Comparison of ENCODE assay signal across 8 cellular contexts in the genomic region with DNA sequence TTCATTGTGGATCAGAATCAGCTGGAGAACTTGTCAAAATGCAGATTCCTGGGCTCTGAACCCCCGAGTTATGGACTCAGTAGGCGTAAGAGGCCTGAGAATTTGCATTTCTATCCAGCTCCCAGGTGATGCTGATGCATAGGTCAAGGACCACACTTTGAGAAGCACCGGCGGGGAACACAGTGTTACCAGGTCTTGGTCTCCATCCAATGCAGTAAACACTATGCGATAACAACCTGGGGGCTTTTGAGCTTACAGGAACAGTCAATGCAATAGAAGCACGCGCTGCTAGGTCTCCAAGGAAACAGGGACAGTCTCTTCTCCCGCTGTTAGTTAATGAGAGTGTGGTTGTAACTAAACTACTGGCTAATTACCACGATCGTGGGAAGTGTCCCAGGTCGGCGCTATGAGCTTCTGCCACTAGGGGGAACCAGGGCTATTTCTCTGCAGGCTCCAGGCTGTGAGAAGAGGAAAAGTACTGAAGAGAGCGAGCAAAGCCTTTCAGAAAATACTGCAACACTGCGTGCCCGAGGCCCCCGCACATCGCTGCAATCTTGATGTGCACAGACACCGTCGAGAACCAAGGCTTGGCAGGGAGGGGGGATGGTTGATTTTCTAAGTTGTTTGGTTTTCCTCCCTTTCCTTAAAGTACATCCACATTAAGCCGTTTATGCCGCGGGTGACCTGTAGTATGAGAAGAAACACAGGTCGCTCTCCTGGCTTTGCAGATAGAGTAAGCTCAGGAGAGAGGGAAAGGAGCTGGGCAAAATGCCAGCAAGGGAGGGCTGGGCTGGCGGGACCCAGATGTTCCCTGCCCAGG. TPM values are rescaled to one million over a fixed set of nuclear protein-coding genes. Genes with fewer than 3 reads are reported as not detected.
DNase-seq lines count a peak whose midpoint lies in the region; ATAC-seq and TF ChIP-seq lines count a peak whose summit lies in the region.

No MANE protein-coding gene starts in this region.

- CTCF ChIA-PET in Calu3 (lab: Charles Lee): interaction anchor here (0.6 to 1.9 kb wide), 4 partner anchors 9 to 1437 kb away, joined by 3 to 9 read pairs (median 4); no protein-coding TSS in a partner anchor

- no peak overlapping the region for H3K9ac ChIP-seq in SU-DHL-6 (ENCODE audit: low read length)

- no peak for TF ChIP-seq POLR2A in prostate gland (IDR thresholded peaks at IDR 0.05)

- no peaks in the 10 kb centered on the region for H3K4me1 Mint-ChIP-seq in Calu3 (ENCODE audit: low read depth, unreplicated experiment)
- H3K4me1 Mint-ChIP-seq in activated naive CD8-positive, alpha-beta T cell treated with anti-CD3 and anti-CD28 coated beads, Interleukin-2, amount 10 ng/mL, durations not matched to agents 7 days and 5 days: peaks cover 15% of the 10 kb centered on the region

- H3K27ac ChIP-seq in SU-DHL-6 (ENCODE audit: low read depth, low read length): no peak overlapping the region
- H3K27ac ChIP-seq in prostate gland: no peak overlapping the region

- no TSS peak for BruUV-seq in Calu3 (replicated peaks; lab: Mats Ljungman, UMichigan)

- H3K36me3 ChIP-seq in SU-DHL-6 (ENCODE audit: low read length): no peaks in the 10 kb centered on the region
- H3K36me3 ChIP-seq in prostate gland: no peaks in the 10 kb centered on the region

- H2AFZ ChIP-seq in SU-DHL-6 (ENCODE audit: low read depth, low read length, severe bottlenecking): no peak overlapping the region

- no peaks in the 10 kb centered on the region for H4K20me1 ChIP-seq in SU-DHL-6 (ENCODE audit: low read depth, low read length)

- H3K4me3 ChIP-seq in SU-DHL-6 (ENCODE audit: insufficient read depth, low read length, poor library complexity, severe bottlenecking) (no peak overlapping the region), prostate gland (peak overlapping the region in 1 of 2 donors; percentile 10)

- H3K9me3 ChIP-seq in SU-DHL-6 (ENCODE audit: insufficient read depth, low read length) (no peaks in the 10 kb centered on the region), prostate gland (no peaks in the 10 kb centered on the region)

- intact Hi-C loops in Calu3 (cut with micrococcal nuclease; ENCODE audit: unreplicated experiment) (no loop called here), left cardiac atrium (cut with DNase I) (loop anchor here (1.0 to 5.0 kb wide), 3 partner anchors 145 to 225 kb away; no protein-coding TSS in a partner anchor), prostate gland (cut with DNase I) (loop anchor here (5.0 kb wide), 1 partner anchor 225 kb away; no protein-coding TSS in a partner anchor)

- H3K4me1 ChIP-seq in prostate gland (replicated peaks): peaks cover 10% of the 10 kb centered on the region

- ATAC-seq in activated naive CD8-positive, alpha-beta T cell treated with anti-CD3 and anti-CD28 coated beads, Interleukin-2, amount 10 ng/mL, durations not matched to agents 7 days and 5 days (ENCODE audit: low read depth): peak; percentile 88
- ATAC-seq in left cardiac atrium: peak; percentile 81 to 88

- H3K27me3 Mint-ChIP-seq in Calu3 (ENCODE audit: unreplicated experiment): peaks cover 88% of the 10 kb centered on the region
- peaks cover 25% of the 10 kb centered on the region for H3K27me3 Mint-ChIP-seq in activated naive CD8-positive, alpha-beta T cell treated with anti-CD3 and anti-CD28 coated beads, Interleukin-2, amount 10 ng/mL, durations not matched to agents 7 days and 5 days

- H3K79me2 ChIP-seq in SU-DHL-6 (ENCODE audit: insufficient read depth, low read length): no peaks in the 10 kb centered on the region

- no peak overlapping the region for H3K4me3 Mint-ChIP-seq in Calu3 (ENCODE audit: low read depth, unreplicated experiment)
- H3K4me3 Mint-ChIP-seq in activated naive CD8-positive, alpha-beta T cell treated with anti-CD3 and anti-CD28 coated beads, Interleukin-2, amount 10 ng/mL, durations not matched to agents 7 days and 5 days: peak overlapping the region; percentile 60

- no peaks in the 10 kb centered on the region for H3K36me3 Mint-ChIP-seq in Calu3 (ENCODE audit: insufficient read depth, unreplicated experiment)
- H3K36me3 Mint-ChIP-seq in activated naive CD8-positive, alpha-beta T cell treated with anti-CD3 and anti-CD28 coated beads, Interleukin-2, amount 10 ng/mL, durations not matched to agents 7 days and 5 days: no peaks in the 10 kb centered on the region

- H3K9me2 ChIP-seq in SU-DHL-6 (replicated peaks; ENCODE audit: insufficient read depth, low read length): no peaks in the 10 kb centered on the region

- H3K9me3 Mint-ChIP-seq in Calu3 (ENCODE audit: low read depth, unreplicated experiment): no peaks in the 10 kb centered on the region
- H3K9me3 Mint-ChIP-seq in activated naive CD8-positive, alpha-beta T cell treated with anti-CD3 and anti-CD28 coated beads, Interleukin-2, amount 10 ng/mL, durations not matched to agents 7 days and 5 days: no peaks in the 10 kb centered on the region

- no peak overlapping the region for H3K4me2 ChIP-seq in SU-DHL-6 (ENCODE audit: low read depth, low read length, poor library complexity, severe bottlenecking)

- no peak overlapping the region for H3K27ac Mint-ChIP-seq in Calu3 (ENCODE audit: unreplicated experiment)
- H3K27ac Mint-ChIP-seq in activated naive CD8-positive, alpha-beta T cell treated with anti-CD3 and anti-CD28 coated beads, Interleukin-2, amount 10 ng/mL, durations not matched to agents 7 days and 5 days: no peak overlapping the region

- no peaks in the 10 kb centered on the region for H3K27me3 ChIP-seq in SU-DHL-6 (ENCODE audit: low read length)
- H3K27me3 ChIP-seq in prostate gland (replicated peaks; ENCODE audit: insufficient read depth): no peaks in the 10 kb centered on the region

- H3F3A ChIP-seq in SU-DHL-6 (ENCODE audit: insufficient read depth): no peaks in the 10 kb centered on the region

- peak; percentile 69 for TF ChIP-seq CTCF in Calu3 (IDR thresholded peaks at IDR 0.05; ENCODE audit: unreplicated experiment)
- TF ChIP-seq CTCF in SU-DHL-6 (IDR thresholded peaks at IDR 0.05; ENCODE audit: insufficient read depth, low read length, poor library complexity, severe bottlenecking): peak; percentile 78
- peak; percentile 64 to 78 (median 70) for TF ChIP-seq CTCF in prostate gland (IDR thresholded peaks at IDR 0.05)

- WGBS in prostate gland: 4% methylated on average over 24 of the region's 24 CpGs

- peak; percentile 78 for DNase-seq in Calu3
- DNase-seq in GOT3 (lab: John Stamatoyannopoulos, UW): peak; percentile 30
- peak; percentile 92 for DNase-seq in NCI-H1092 treated with DMSO at 0.1 percent for 48 hours (lab: John Stamatoyannopoulos, UW)
- peak; percentile 77 for DNase-seq in activated naive CD8-positive, alpha-beta T cell treated with anti-CD3 and anti-CD28 coated beads, Interleukin-2, amount 10 ng/mL, durations not matched to agents 7 days and 5 days
- DNase-seq in left cardiac atrium: peak; percentile 77
- DNase-seq in prostate gland (ENCODE audit: low spot score): peak; percentile 54
- peak; percentile 72 for DNase-seq in ureter (ENCODE audit: low spot score)

- POLR2A ChIA-PET in activated naive CD8-positive, alpha-beta T cell treated with anti-CD3 and anti-CD28 coated beads, Interleukin-2, amount 10 ng/mL, durations not matched to agents 7 days and 5 days (lab: Charles Lee): no interaction called here

RNA-seq across cellular contexts. Expression of gene KCNA1, which starts 52.0 kb away (rescaled TPM):
- total RNA-seq in Calu3 (2022) (not detected in 2 replicates), left cardiac atrium (not detected), prostate gland (under 1 TPM in 1 of 2 donors, not detected in 1; 0.11 TPM), ureter (not detected)
- not detected for total RNA-seq in activated naive CD8-positive, alpha-beta T cell treated with anti-CD3 and anti-CD28 coated beads, Interleukin-2, amount 10 ng/mL, durations not matched to agents 7 days and 5 days

Comparison
In these comparisons a context has a peak if more than half of its experiments do, and no peak if none do; other contexts are left out.
1. DNase-seq: peak in every context shown above with its lines; median percentile 92 in NCI-H1092 treated with DMSO at 0.1 percent for 48 hours; 78 in Calu3; 77 in activated naive CD8-positive, alpha-beta T cell treated with anti-CD3 and anti-CD28 coated beads, Interleukin-2, amount 10 ng/mL, durations not matched to agents 7 days and 5 days; 77 in left cardiac atrium; 72 in ureter; 54 in prostate gland; 30 in GOT3.